Comparison of ENCODE assay signal across 1 cellular context in the genomic region with DNA sequence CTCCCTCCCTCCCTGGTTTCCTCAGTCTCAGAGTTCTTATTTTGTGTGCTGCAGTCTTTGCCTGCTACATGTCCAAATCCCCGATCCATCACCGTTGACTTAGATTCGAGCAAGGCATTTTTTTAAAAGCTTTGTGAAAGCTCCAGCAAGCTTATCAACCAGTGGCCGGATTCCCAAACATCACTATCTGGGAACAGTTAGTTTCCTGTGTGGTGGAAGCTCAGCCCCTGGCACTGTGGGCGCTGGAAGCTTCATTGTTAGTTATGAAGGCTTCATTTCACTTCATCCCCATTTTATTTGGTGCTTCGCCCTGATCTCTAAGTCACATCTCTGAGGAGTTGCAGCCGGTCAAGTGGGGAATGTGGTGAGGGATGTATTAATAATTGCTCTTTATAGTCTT.
TF ChIP-seq lines count a peak whose summit lies in the region.

No MANE protein-coding gene starts in this region.

TF ChIP-seq in K562, 482 proteins besides CTCF, POLR2A, EP300 and RAD21:
- TF ChIP-seq FOXK2 (conservative IDR thresholded peaks at IDR 0.05 in 1 of 2, IDR thresholded peaks at IDR 0.05 in 1 of 2; ENCODE audit: low read depth in 2 of 2) (no peak), POLR2AphosphoS2 (IDR thresholded peaks at IDR 0.05; ENCODE audit: low read length) (0 out of 2 replicates have a peak, but pooled peaks have one; percentile 49)
